8 cellular contexts compared by ENCODE assay signal in genomic region chr3:141486416-141486734, GRCh38. TPM values are rescaled to one million over a fixed set of nuclear protein-coding genes. Genes with fewer than 3 reads are reported as not detected.
DNase-seq lines count a peak whose midpoint lies in the region; ATAC-seq and TF ChIP-seq lines count a peak whose summit lies in the region.

No MANE protein-coding gene starts in this region.

- H3K79me2 ChIP-seq in DND-41 (ENCODE audit: insufficient read depth, low read length) = peaks cover 45% of the 10 kb centered on the region
- peaks cover 35% of the 10 kb centered on the region for H3K79me2 ChIP-seq in OCI-LY7 (ENCODE audit: insufficient read depth, low read depth, low read length)

- CTCF ChIA-PET in OCI-LY7 (lab: Charles Lee; ENCODE audit: unreplicated experiment) = no interaction called here

- H4K20me1 ChIP-seq in DND-41 (ENCODE audit: insufficient read depth, low read length) (peaks cover 15% of the 10 kb centered on the region; the same call in 1 of the 2 replicates), OCI-LY7 (ENCODE audit: insufficient read depth, low read length) (peaks cover 34% of the 10 kb centered on the region)

- H3K9me2 ChIP-seq in OCI-LY7 (ENCODE audit: insufficient read depth, low read length) = no peaks in the 10 kb centered on the region

- no TSS peak for BruUV-seq in OCI-LY7 (replicated peaks; lab: Mats Ljungman, UMichigan)

- ATAC-seq in DND-41 (ENCODE audit: insufficient read depth, low read depth) = no peak
- ATAC-seq in HG03139 (IDR thresholded peaks at IDR 0.05; ENCODE audit: unreplicated experiment) = no peak
- ATAC-seq in HG03521 (IDR thresholded peaks at IDR 0.05; ENCODE audit: unreplicated experiment) = no peak
- no peak for ATAC-seq in HG02885 (IDR thresholded peaks at IDR 0.05; ENCODE audit: poor library complexity, unreplicated experiment)

- H3K9ac ChIP-seq in DND-41 (ENCODE audit: low read depth, low read length) (peak overlapping the region; percentile 94), endocrine pancreas (ENCODE audit: control insufficient read depth, insufficient read depth, low read length) (no peak overlapping the region)

- peak overlapping the region; percentile 21 to 55; a peak in 3 of 4 replicates for H3K4me3 ChIP-seq in DND-41 (ENCODE audit: low read depth in 1 of 2, low read length in 2 of 2)
- H3K4me3 ChIP-seq in OCI-LY7 (ENCODE audit: low read depth, low read length, poor library complexity, severe bottlenecking) = peak overlapping the region; percentile 63
- H3K4me3 ChIP-seq in endocrine pancreas (ENCODE audit: control insufficient read depth, insufficient read depth, low read length) = peak overlapping the region; percentile 25
- H3K4me3 ChIP-seq in neutrophil (ENCODE audit: low read depth in 1 of 2, low read length in 1 of 2) = peak overlapping the region; percentile 58 to 85

- no peak for TF ChIP-seq CTCF in DND-41 (IDR thresholded peaks at IDR 0.05; ENCODE audit: borderline replicate concordance, extremely low read depth, low read length, poor library complexity, severe bottlenecking)
- no peak for TF ChIP-seq CTCF in OCI-LY7 (conservative IDR thresholded peaks at IDR 0.05; ENCODE audit: low read length)
- TF ChIP-seq CTCF in neutrophil (IDR thresholded peaks at IDR 0.05) = no peak

- POLR2A ChIA-PET in OCI-LY7 (lab: Charles Lee) = interaction anchor here (1.0 to 2.0 kb wide), 2 partner anchors 9 to 12 kb away, joined by 3 to 5 read pairs; no protein-coding TSS in a partner anchor

- H3K4me2 ChIP-seq in DND-41 (ENCODE audit: insufficient read depth, low read length) (peak overlapping the region; percentile 77), OCI-LY7 (ENCODE audit: low read length) (peak overlapping the region; percentile 94)

- H3K4me1 ChIP-seq in DND-41 (ENCODE audit: insufficient read depth, low read length) = peaks cover 51% of the 10 kb centered on the region
- H3K4me1 ChIP-seq in OCI-LY7 (ENCODE audit: insufficient read depth, low read length, poor library complexity, severe bottlenecking) = peaks cover 36% of the 10 kb centered on the region
- no peaks in the 10 kb centered on the region for H3K4me1 ChIP-seq in endocrine pancreas (ENCODE audit: control insufficient read depth, insufficient read depth, low read length)
- H3K4me1 ChIP-seq in neutrophil (ENCODE audit: control insufficient read depth in 1 of 2, insufficient read depth in 1 of 2, low read depth in 1 of 2, low read length in 1 of 2) = peaks cover 75 to 84% of the 10 kb centered on the region in 2 experiments

- H3K27ac ChIP-seq in DND-41 (ENCODE audit: low read length) = peak overlapping the region; percentile 70
- H3K27ac ChIP-seq in OCI-LY7 (ENCODE audit: low read depth, low read length, poor library complexity, severe bottlenecking) = no peak overlapping the region
- H3K27ac ChIP-seq in neutrophil = peak overlapping the region; percentile 98

- intact Hi-C loops in OCI-LY7 (cut with micrococcal nuclease; ENCODE audit: unreplicated experiment) = loop anchor here (10.0 kb wide), 2 partner anchors 248 to 388 kb away; partner anchors contain the start of genes ATP1B3 and RNF7

- peak overlapping the region; percentile 75 for H2AFZ ChIP-seq in DND-41 (ENCODE audit: low read depth, low read length)
- H2AFZ ChIP-seq in OCI-LY7 (ENCODE audit: low read length) = peak overlapping the region; percentile 98

- H3K9me3 ChIP-seq in DND-41 (ENCODE audit: insufficient read depth, low read length, severe bottlenecking) (no peaks in the 10 kb centered on the region), OCI-LY7 (ENCODE audit: low read length) (no peaks in the 10 kb centered on the region), endocrine pancreas (ENCODE audit: control insufficient read depth, low read length) (no peaks in the 10 kb centered on the region), neutrophil (no peaks in the 10 kb centered on the region)

- no peak for DNase-seq in DND-41
- no peak for DNase-seq in OCI-LY7 (ENCODE audit: low spot score)
- no peak for DNase-seq in nucleus accumbens (lab: John Stamatoyannopoulos, UW)

- H3K27me3 ChIP-seq in DND-41 (ENCODE audit: insufficient read depth, low read length, poor library complexity) = no peaks in the 10 kb centered on the region
- no peaks in the 10 kb centered on the region for H3K27me3 ChIP-seq in endocrine pancreas (ENCODE audit: control insufficient read depth, insufficient read depth, low read length)
- no peaks in the 10 kb centered on the region for H3K27me3 ChIP-seq in neutrophil

- peaks cover 10% of the 10 kb centered on the region; the same call in 1 of the 2 replicates for H3K36me3 ChIP-seq in DND-41 (ENCODE audit: insufficient read depth, low read length)
- H3K36me3 ChIP-seq in OCI-LY7 (ENCODE audit: insufficient read depth, low read length) = peaks cover 7% of the 10 kb centered on the region; the same call in 1 of the 2 replicates
- H3K36me3 ChIP-seq in endocrine pancreas (ENCODE audit: control insufficient read depth, insufficient read depth, low read length) = no peaks in the 10 kb centered on the region
- no peaks in the 10 kb centered on the region for H3K36me3 ChIP-seq in neutrophil

RNA-seq across cellular contexts. Expression of gene RASA2, which starts 0.5 kb away (rescaled TPM):
- total RNA-seq in OCI-LY7 (2014; rRNA removed; shearing (Covaris generic)) = 11.0 and 13.0 TPM in 2 replicates
- total RNA-seq in OCI-LY7 (2022) = 21.7 and 27.8 TPM in 2 replicates
